In the genomic region with DNA sequence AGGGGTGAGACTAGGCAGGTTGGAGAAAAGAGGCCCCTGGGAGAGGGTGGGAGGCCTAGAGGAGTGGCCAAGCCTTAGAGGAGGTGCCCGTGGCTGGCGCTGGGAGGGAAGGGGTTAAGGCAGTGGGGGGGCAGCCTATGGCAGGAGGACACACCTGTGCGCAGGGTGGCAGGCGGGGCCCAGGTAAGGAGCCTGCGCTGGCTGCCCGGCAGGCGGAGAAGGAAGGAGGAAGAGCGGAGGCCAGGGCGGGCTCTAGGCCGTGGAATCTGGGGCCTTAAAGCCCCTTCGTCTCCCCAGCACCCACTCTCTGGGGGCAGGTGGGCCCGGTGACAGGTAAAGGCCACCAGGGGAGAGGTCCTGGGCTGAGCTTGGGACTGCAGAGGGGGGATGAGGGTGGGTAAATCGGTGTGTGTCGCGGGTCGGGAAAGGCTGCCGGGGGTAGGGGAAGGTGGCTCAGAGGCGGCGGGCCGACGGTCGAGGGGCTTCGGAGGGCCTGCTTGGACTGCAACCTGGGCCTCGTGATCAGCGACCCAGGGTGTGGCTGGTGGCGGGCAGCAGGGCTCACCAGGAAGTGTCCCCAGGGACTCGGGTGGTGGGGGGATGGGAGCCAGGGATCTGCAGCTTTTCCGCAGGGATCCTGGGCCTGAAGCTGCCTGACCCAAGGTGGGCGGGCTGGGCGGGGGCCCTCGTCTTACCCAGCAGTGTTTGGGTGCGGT, we compare ENCODE assay signal across 9 cellular contexts. TPM values are rescaled to one million over a fixed set of nuclear protein-coding genes. Genes with fewer than 3 reads are reported as not detected.
DNase-seq lines count a peak whose midpoint lies in the region; ATAC-seq and TF ChIP-seq lines count a peak whose summit lies in the region.
"Had no signal": no experiment of that assay in that cellular context is flagged by ENCODE, and none has a peak within 500 bp of the region (broad histone marks: within the 10 kb centered on the region; RNA-seq: fewer than 3 reads in every experiment).

No MANE protein-coding gene starts in this region.

- no peak for ATAC-seq in GM19397 (IDR thresholded peaks at IDR 0.05; ENCODE audit: unreplicated experiment)
- ATAC-seq in HG03097 (IDR thresholded peaks at IDR 0.05; ENCODE audit: low FRiP score, unreplicated experiment): no peak

- CTCF ChIA-PET in CD8-positive, alpha-beta memory T cell (lab: Charles Lee): interaction anchor here (0.6 to 13.3 kb wide), 8 partner anchors 21 to 94 kb away, joined by 3 to 815 read pairs (median 12); a partner anchor contains a TSS
- CTCF ChIA-PET in MCF 10A (lab: Yijun Ruan, JAX): interaction anchor here (0.6 to 6.4 kb wide), 17 partner anchors 17 to 150 kb away, joined by 3 to 160 read pairs (median 6); a partner anchor contains a TSS

- no peaks in the 10 kb centered on the region for H3K9me3 Mint-ChIP-seq in CD8-positive, alpha-beta memory T cell
- H3K9me3 Mint-ChIP-seq in MCF 10A (ENCODE audit: unreplicated experiment): no peaks in the 10 kb centered on the region

- DNase-seq in CD8-positive, alpha-beta memory T cell: peak in 1 of 5 donors; percentile 51
- DNase-seq in NCI-H1417 treated with DMSO at 0.1 percent for 48 hours (lab: John Stamatoyannopoulos, UW) (peak; percentile 23), MCF 10A (ENCODE audit: unreplicated experiment) (peak; percentile 89), medulla oblongata (ENCODE audit: extremely low spot score) (no peak), retina (no peak)

- H3K4me3 ChIP-seq in CD8-positive, alpha-beta memory T cell (ENCODE audit: low read length): no peak overlapping the region
- H3K4me3 ChIP-seq in muscle layer of colon (ENCODE audit: low read depth in 1 of 2, low read length in 2 of 2): no peak overlapping the region

- H3K27me3 ChIP-seq in CD8-positive, alpha-beta memory T cell (ENCODE audit: insufficient read depth, low read length, poor library complexity, severe bottlenecking): no peaks in the 10 kb centered on the region
- H3K27me3 ChIP-seq in muscle layer of colon (ENCODE audit: control insufficient read depth in 1 of 2, insufficient read depth in 2 of 2, low read length in 2 of 2): no peaks in the 10 kb centered on the region

- BruUV-seq in MCF 10A (replicated peaks; lab: Mats Ljungman, UMichigan): no TSS peak

- H3K9ac ChIP-seq in muscle layer of colon (ENCODE audit: low read length): no peak overlapping the region

- no peaks in the 10 kb centered on the region for H3K27me3 Mint-ChIP-seq in CD8-positive, alpha-beta memory T cell
- no peaks in the 10 kb centered on the region for H3K27me3 Mint-ChIP-seq in MCF 10A (ENCODE audit: insufficient read depth, unreplicated experiment)

- POLR2A ChIA-PET in CD8-positive, alpha-beta memory T cell (lab: Charles Lee): interaction anchor here (0.8 to 13.3 kb wide), 5 partner anchors 15 to 111 kb away, joined by 3 to 481 read pairs (median 5); a partner anchor contains a TSS
- POLR2A ChIA-PET in MCF 10A (lab: Yijun Ruan, JAX): interaction anchor here (0.7 to 7.0 kb wide), 25 partner anchors 8 to 493 kb away, joined by 3 to 495 read pairs (median 6); a partner anchor contains a TSS

- no peak overlapping the region for H3K27ac ChIP-seq in CD8-positive, alpha-beta memory T cell (ENCODE audit: low read depth, low read length)
- peak overlapping the region; percentile 2 for H3K27ac ChIP-seq in muscle layer of colon (ENCODE audit: low read depth, low read length)

- H3K36me3 ChIP-seq in CD8-positive, alpha-beta memory T cell (ENCODE audit: insufficient read depth, low read length): peaks cover 47% of the 10 kb centered on the region
- peaks cover 30% of the 10 kb centered on the region for H3K36me3 ChIP-seq in muscle layer of colon (ENCODE audit: insufficient read depth, low read length)

- no peaks in the 10 kb centered on the region for H3K9me3 ChIP-seq in CD8-positive, alpha-beta memory T cell (ENCODE audit: low read length)
- no peaks in the 10 kb centered on the region for H3K9me3 ChIP-seq in muscle layer of colon (ENCODE audit: low read length)

- H3K36me3 Mint-ChIP-seq in CD8-positive, alpha-beta memory T cell: peaks cover 5 to 58% (median 19%) of the 10 kb centered on the region in 3 donors
- peaks cover 55% of the 10 kb centered on the region for H3K36me3 Mint-ChIP-seq in MCF 10A (ENCODE audit: insufficient read depth, unreplicated experiment)

- no peak for TF ChIP-seq CTCF in MCF 10A (IDR thresholded peaks at IDR 0.05; ENCODE audit: unreplicated experiment)

- intact Hi-C loops in MCF 10A (cut with micrococcal nuclease): loop anchor here (5.0 kb wide), 1 partner anchor 144 kb away; a partner anchor contains a TSS

- peaks cover 60% of the 10 kb centered on the region for H3K4me1 ChIP-seq in CD8-positive, alpha-beta memory T cell (ENCODE audit: insufficient read depth, low read length)
- H3K4me1 ChIP-seq in muscle layer of colon (ENCODE audit: insufficient read depth, low read length): peaks cover 33% of the 10 kb centered on the region

- no peak overlapping the region for H3K4me3 Mint-ChIP-seq in CD8-positive, alpha-beta memory T cell
- H3K4me3 Mint-ChIP-seq in MCF 10A (ENCODE audit: unreplicated experiment): peak overlapping the region; percentile 87

- peak overlapping the region in 5 of 8 donors; percentile 33 to 100 (median 83) for H3K27ac Mint-ChIP-seq in CD8-positive, alpha-beta memory T cell
- H3K27ac Mint-ChIP-seq in MCF 10A (ENCODE audit: low read depth, unreplicated experiment): peak overlapping the region; percentile 94

- H3K4me1 Mint-ChIP-seq in CD8-positive, alpha-beta memory T cell: peaks cover 44 to 61% (median 58%) of the 10 kb centered on the region in 3 donors
- peaks cover 51% of the 10 kb centered on the region for H3K4me1 Mint-ChIP-seq in MCF 10A (ENCODE audit: insufficient read depth, unreplicated experiment)

RNA-seq across cellular contexts. Expression of a gene that starts 7.3 kb away (rescaled TPM):
- 100 to 1,000 TPM; 499 to 503 TPM for total RNA-seq in CD8-positive, alpha-beta memory T cell
- polyA plus RNA-seq in CD8-positive, alpha-beta memory T cell: 116 TPM
- total RNA-seq in MCF 10A (2022): 249 and 305 TPM in 2 replicates

RNA-seq across cellular contexts. Expression of a gene that starts 7.5 kb away (rescaled TPM):
- 100 to 1,000 TPM; 158 to 161 TPM for total RNA-seq in CD8-positive, alpha-beta memory T cell
- 64.4 TPM for polyA plus RNA-seq in CD8-positive, alpha-beta memory T cell
- total RNA-seq in MCF 10A (2022): 66.5 and 93.8 TPM in 2 replicates

RNA-seq across cellular contexts. Expression of a gene that starts 12.0 kb away (rescaled TPM):
- total RNA-seq in CD8-positive, alpha-beta memory T cell: 100 to 1,000 TPM; 456 to 460 TPM
- 379 TPM for polyA plus RNA-seq in CD8-positive, alpha-beta memory T cell
- 10.3 and 13.2 TPM in 2 replicates for total RNA-seq in MCF 10A (2022)
- total RNA-seq: SK-MEL-5 had no signal

RNA-seq across cellular contexts. Expression of a gene that starts 19.4 kb away (rescaled TPM):
- total RNA-seq in CD8-positive, alpha-beta memory T cell: 100 to 1,000 TPM; 297 to 304 TPM
- polyA plus RNA-seq in CD8-positive, alpha-beta memory T cell: 259 TPM
- 176 and 196 TPM in 2 replicates for total RNA-seq in MCF 10A (2022)

RNA-seq across cellular contexts. Expression of a gene that starts 19.6 kb away (rescaled TPM):
- total RNA-seq in CD8-positive, alpha-beta memory T cell: not detected
- not detected for polyA plus RNA-seq in CD8-positive, alpha-beta memory T cell
- not detected in 2 replicates for total RNA-seq in MCF 10A (2022)
- total RNA-seq: SK-MEL-5 had no signal

Comparison
In these comparisons a context has a peak if more than half of its experiments do, and no peak if none do; other contexts are left out.
1. DNase-seq: peak in NCI-H1417 treated with DMSO at 0.1 percent for 48 hours (single experiment) and MCF 10A (single experiment); none in medulla oblongata (single experiment) and retina (single experiment).
2. RNA of a gene that starts 12.0 kb away (total RNA-seq): 456 to 460 TPM in CD8-positive, alpha-beta memory T cell; 10.3 to 13.2 TPM in MCF 10A; every median in the first group is over 10 times any median in the second.